Comparison of ENCODE assay signal across 1 cellular context in the genomic region with DNA sequence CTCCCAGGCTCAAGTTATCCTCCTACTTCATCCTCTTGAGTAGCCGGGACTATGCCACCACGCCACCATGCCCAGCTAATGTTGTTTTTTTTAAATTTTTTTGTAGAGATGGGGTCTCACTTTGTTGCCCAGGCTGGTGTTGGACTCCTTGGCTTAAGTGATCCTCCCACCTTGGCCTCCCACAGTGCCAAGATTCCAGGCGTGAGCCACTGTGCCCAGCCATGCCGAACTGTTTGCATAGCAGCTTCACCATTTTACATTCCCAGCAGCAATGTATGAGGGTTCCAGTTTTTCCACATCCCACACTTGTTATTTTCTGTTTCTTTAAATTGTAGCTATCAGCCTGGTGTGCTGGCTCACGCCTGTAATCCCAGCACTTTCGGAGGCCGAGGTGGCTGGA.
TF ChIP-seq lines count a peak whose summit lies in the region.

No MANE protein-coding gene starts in this region.

TF ChIP-seq in HepG2, 621 proteins besides CTCF, POLR2A, EP300 and RAD21:
- TF ChIP-seq TP53 (CRISPR knock-in tag; conservative IDR thresholded peaks at IDR 0.05), result no peak
- TF ChIP-seq, protein P1, sequence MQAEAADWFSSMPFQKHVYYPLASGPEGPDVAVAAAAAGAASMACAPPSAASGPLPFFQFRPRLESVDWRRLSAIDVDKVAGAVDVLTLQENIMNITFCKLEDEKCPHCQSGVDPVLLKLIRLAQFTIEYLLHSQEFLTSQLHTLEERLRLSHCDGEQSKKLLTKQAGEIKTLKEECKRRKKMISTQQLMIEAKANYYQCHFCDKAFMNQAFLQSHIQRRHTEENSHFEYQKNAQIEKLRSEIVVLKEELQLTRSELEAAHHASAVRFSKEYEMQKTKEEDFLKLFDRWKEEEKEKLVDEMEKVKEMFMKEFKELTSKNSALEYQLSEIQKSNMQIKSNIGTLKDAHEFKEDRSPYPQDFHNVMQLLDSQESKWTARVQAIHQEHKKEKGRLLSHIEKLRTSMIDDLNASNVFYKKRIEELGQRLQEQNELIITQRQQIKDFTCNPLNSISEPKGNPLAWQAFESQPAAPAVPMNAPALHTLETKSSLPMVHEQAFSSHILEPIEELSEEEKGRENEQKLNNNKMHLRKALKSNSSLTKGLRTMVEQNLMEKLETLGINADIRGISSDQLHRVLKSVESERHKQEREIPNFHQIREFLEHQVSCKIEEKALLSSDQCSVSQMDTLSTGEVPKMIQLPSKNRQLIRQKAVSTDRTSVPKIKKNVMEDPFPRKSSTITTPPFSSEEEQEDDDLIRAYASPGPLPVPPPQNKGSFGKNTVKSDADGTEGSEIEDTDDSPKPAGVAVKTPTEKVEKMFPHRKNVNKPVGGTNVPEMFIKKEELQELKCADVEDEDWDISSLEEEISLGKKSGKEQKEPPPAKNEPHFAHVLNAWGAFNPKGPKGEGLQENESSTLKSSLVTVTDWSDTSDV (CRISPR knock-in tag; IDR thresholded peaks at IDR 0.05), result no peak
- TF ChIP-seq ZNF629 (CRISPR knock-in tag; conservative IDR thresholded peaks at IDR 0.05), result no peak
- TF ChIP-seq, protein P2, sequence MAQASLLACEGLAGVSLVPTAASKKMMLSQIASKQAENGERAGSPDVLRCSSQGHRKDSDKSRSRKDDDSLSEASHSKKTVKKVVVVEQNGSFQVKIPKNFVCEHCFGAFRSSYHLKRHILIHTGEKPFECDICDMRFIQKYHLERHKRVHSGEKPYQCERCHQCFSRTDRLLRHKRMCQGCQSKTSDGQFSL (CRISPR knock-in tag; IDR thresholded peaks at IDR 0.05), result no peak
- no peak for TF ChIP-seq ZNF570 (CRISPR knock-in tag; IDR thresholded peaks at IDR 0.05; ENCODE audit: borderline replicate concordance)
- TF ChIP-seq, protein P3, sequence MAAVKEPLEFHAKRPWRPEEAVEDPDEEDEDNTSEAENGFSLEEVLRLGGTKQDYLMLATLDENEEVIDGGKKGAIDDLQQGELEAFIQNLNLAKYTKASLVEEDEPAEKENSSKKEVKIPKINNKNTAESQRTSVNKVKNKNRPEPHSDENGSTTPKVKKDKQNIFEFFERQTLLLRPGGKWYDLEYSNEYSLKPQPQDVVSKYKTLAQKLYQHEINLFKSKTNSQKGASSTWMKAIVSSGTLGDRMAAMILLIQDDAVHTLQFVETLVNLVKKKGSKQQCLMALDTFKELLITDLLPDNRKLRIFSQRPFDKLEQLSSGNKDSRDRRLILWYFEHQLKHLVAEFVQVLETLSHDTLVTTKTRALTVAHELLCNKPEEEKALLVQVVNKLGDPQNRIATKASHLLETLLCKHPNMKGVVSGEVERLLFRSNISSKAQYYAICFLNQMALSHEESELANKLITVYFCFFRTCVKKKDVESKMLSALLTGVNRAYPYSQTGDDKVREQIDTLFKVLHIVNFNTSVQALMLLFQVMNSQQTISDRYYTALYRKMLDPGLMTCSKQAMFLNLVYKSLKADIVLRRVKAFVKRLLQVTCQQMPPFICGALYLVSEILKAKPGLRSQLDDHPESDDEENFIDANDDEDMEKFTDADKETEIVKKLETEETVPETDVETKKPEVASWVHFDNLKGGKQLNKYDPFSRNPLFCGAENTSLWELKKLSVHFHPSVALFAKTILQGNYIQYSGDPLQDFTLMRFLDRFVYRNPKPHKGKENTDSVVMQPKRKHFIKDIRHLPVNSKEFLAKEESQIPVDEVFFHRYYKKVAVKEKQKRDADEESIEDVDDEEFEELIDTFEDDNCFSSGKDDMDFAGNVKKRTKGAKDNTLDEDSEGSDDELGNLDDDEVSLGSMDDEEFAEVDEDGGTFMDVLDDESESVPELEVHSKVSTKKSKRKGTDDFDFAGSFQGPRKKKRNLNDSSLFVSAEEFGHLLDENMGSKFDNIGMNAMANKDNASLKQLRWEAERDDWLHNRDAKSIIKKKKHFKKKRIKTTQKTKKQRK (IDR thresholded peaks at IDR 0.05; ENCODE audit: low read length), result no peak
- TF ChIP-seq ZFP90 (CRISPR knock-in tag; IDR thresholded peaks at IDR 0.05; ENCODE audit: borderline replicate concordance), result 0 out of 2 replicates have a peak, but pooled peaks have one; percentile 29
- 0 out of 2 replicates have a peak, but pooled peaks have one; percentile 10 for TF ChIP-seq ZSCAN25 (CRISPR knock-in tag; IDR thresholded peaks at IDR 0.05)
- TF ChIP-seq SALL1 (CRISPR knock-in tag; IDR thresholded peaks at IDR 0.05), result no peak
- peak; percentile 80 for TF ChIP-seq ZNF121 (CRISPR knock-in tag; IDR thresholded peaks at IDR 0.05)
- TF ChIP-seq, protein P4, sequence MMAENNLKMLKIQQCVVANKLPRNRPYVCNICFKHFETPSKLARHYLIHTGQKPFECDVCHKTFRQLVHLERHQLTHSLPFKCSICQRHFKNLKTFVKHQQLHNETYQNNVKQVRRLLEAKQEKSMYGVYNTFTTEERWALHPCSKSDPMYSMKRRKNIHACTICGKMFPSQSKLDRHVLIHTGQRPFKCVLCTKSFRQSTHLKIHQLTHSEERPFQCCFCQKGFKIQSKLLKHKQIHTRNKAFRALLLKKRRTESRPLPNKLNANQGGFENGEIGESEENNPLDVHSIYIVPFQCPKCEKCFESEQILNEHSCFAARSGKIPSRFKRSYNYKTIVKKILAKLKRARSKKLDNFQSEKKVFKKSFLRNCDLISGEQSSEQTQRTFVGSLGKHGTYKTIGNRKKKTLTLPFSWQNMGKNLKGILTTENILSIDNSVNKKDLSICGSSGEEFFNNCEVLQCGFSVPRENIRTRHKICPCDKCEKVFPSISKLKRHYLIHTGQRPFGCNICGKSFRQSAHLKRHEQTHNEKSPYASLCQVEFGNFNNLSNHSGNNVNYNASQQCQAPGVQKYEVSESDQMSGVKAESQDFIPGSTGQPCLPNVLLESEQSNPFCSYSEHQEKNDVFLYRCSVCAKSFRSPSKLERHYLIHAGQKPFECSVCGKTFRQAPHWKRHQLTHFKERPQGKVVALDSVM (CRISPR knock-in tag; IDR thresholded peaks at IDR 0.05), result peak; percentile 83
- TF ChIP-seq MIXL1 (CRISPR knock-in tag; IDR thresholded peaks at IDR 0.05), result no peak
